24 cellular contexts compared by ENCODE assay signal in the genomic region with DNA sequence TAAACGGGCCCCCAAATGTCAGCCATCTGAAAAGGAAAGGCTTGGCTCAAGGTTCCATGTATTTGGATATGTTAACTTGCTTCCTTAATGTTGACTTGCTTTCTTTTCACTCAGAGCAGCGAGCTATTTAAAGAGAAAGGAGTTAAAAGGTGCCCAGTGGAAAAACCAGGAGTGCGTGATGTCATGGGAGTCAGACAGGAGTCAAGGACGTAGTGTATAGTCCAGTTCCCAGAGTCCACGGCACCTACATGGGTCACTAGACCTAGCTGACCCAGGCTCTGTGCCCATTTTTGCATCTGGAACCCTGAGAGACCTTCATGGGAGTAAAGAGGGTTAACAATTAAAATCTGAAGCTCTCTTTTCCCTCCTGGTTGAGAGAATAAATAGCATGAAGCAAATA. TPM values are rescaled to one million over a fixed set of nuclear protein-coding genes. Genes with fewer than 3 reads are reported as not detected.
DNase-seq lines count a peak whose midpoint lies in the region; ATAC-seq, FAIRE-seq and TF ChIP-seq lines count a peak whose summit lies in the region.
"Had no signal": no experiment of that assay in that cellular context is flagged by ENCODE, and none has a peak within 500 bp of the region (broad histone marks: within the 10 kb centered on the region; RNA-seq: fewer than 3 reads in every experiment).

No MANE protein-coding gene starts in this region.

- no peak for TF ChIP-seq POLR2A in HepG2 (IDR thresholded peaks at IDR 0.05; ENCODE audit: insufficient read depth in 1 of 2, low read depth in 2 of 2, low read length in 2 of 2)

- TF ChIP-seq RAD21 in HepG2 (CRISPR knock-in tag; IDR thresholded peaks at IDR 0.05), result no peak

- FAIRE-seq in HepG2 (lab: Jason Lieb, UNC), result no peak
- FAIRE-seq: D721Med, G401.6, GM12878, H1 had no signal

- H3K36me3 ChIP-seq in HepG2 (replicated peaks in 1 of 2; ENCODE audit: control insufficient read depth in 1 of 2, insufficient read depth in 2 of 2, low read length in 2 of 2), result no peaks in the 10 kb centered on the region
- H3K36me3 ChIP-seq in parathyroid adenoma (ENCODE audit: control insufficient read depth, insufficient read depth, low read length), result no peaks in the 10 kb centered on the region
- H3K36me3 ChIP-seq in mammary epithelial cell (ENCODE audit: insufficient read depth, low read length), result no peaks in the 10 kb centered on the region

- POLR2A ChIA-PET in HepG2 (lab: Yijun Ruan, JAX), result interaction anchor here (1.1 to 1.3 kb wide), 3 partner anchors 53 to 127 kb away, joined by 3 to 4 read pairs (median 4); partner anchors contain the start of genes CAMKMT, PPM1B and PREPL

- H3K79me2 ChIP-seq in HepG2 (ENCODE audit: insufficient read depth, low read length), result no peaks in the 10 kb centered on the region
- no peaks in the 10 kb centered on the region for H3K79me2 ChIP-seq in parathyroid adenoma
- H3K79me2 ChIP-seq in mammary epithelial cell (ENCODE audit: insufficient read depth, low read length), result no peaks in the 10 kb centered on the region

- H3K9me3 ChIP-seq in HepG2 (ENCODE audit: low read length) (no peaks in the 10 kb centered on the region), parathyroid adenoma (ENCODE audit: control insufficient read depth, low read length) (no peaks in the 10 kb centered on the region), mammary epithelial cell (replicated peaks; ENCODE audit: insufficient read depth, low read length) (no peaks in the 10 kb centered on the region)
- H3K9me3 ChIP-seq: Peyer's patch had no signal

- H3K9ac ChIP-seq in HepG2 (ENCODE audit: insufficient read depth, low read depth, low read length) (no peak overlapping the region), parathyroid adenoma (no peak overlapping the region), mammary epithelial cell (ENCODE audit: insufficient read depth, low read length) (no peak overlapping the region)

- no peak overlapping the region for H3K4me3 ChIP-seq in HepG2 (replicated peaks in 1 of 3; ENCODE audit: insufficient read depth in 1 of 3, low read depth in 2 of 3, low read length in 3 of 3)
- no peak overlapping the region for H3K4me3 ChIP-seq in parathyroid adenoma (ENCODE audit: low read depth, low read length)
- H3K4me3 ChIP-seq in mammary epithelial cell (replicated peaks in 1 of 3; ENCODE audit: insufficient read depth in 1 of 3, low read depth in 2 of 3, low read length in 3 of 3), result no peak overlapping the region
- H3K4me3 ChIP-seq: GM12878, Peyer's patch had no signal

- DNase-seq in HepG2 (ENCODE audit: low spot score), result peak; percentile 43
- no peak for DNase-seq in mammary epithelial cell
- no peak for DNase-seq in DMS79 treated with DMSO at 0.1 percent for 48 hours (lab: John Stamatoyannopoulos, UW)
- DNase-seq in GDM1 (lab: John Stamatoyannopoulos, UW), result no peak
- DNase-seq in DMS114 treated with DMSO at 0.1 percent for 48 hours (lab: John Stamatoyannopoulos, UW; ENCODE audit: unreplicated experiment), result no peak
- DNase-seq: ACHN; CD4-positive, CD25-positive, alpha-beta regulatory T cell; HCEC 1CT; NCI-H1048; NCI-H1417 treated with DMSO at 0.1 percent for 48 hours; NCI-H187; NCI-H2081 treated with DMSO at 0.1 percent for 48 hours; NCI-H2171; NCI-H226; NCI-H510A; Peyer's patch; SHP77 treated with DMSO at 0.1 percent for 48 hours had no signal

- peaks cover 45% of the 10 kb centered on the region for H3K4me1 ChIP-seq in HepG2 (ENCODE audit: insufficient read depth, low read length)
- H3K4me1 ChIP-seq in parathyroid adenoma, result peaks cover 14% of the 10 kb centered on the region
- H3K4me1 ChIP-seq in mammary epithelial cell (ENCODE audit: insufficient read depth, low read length), result peaks cover 26% of the 10 kb centered on the region

- peak overlapping the region; percentile 22 for H2AFZ ChIP-seq in HepG2 (ENCODE audit: low read length)
- peak overlapping the region; percentile 65 for H2AFZ ChIP-seq in parathyroid adenoma
- no peak overlapping the region for H2AFZ ChIP-seq in mammary epithelial cell (ENCODE audit: low read depth, low read length)

- 7% methylated on average over 5 of the region's 5 CpGs for WGBS in HepG2 (ENCODE audit: low lambda C conversion rate)
- WGBS in mammary epithelial cell (ENCODE audit: low coverage, missing lambda C conversion rate), result 91% methylated on average over 5 of the region's 5 CpGs

- dilution Hi-C loops in mammary epithelial cell (cut with HindIII; ENCODE audit: low sequenced_read_pairs), result no loop called here

- H3K27me3 ChIP-seq in HepG2 (ENCODE audit: control insufficient read depth in 1 of 2, insufficient read depth in 2 of 2, low read length in 2 of 2) (peaks cover 2 to 6% of the 10 kb centered on the region in 2 experiments; a peak in 2 of 5 replicates), parathyroid adenoma (ENCODE audit: control insufficient read depth, insufficient read depth, low read length) (no peaks in the 10 kb centered on the region), mammary epithelial cell (ENCODE audit: insufficient read depth, low read length) (no peaks in the 10 kb centered on the region)
- H3K27me3 ChIP-seq: Peyer's patch had no signal

- in situ Hi-C loops in HepG2 (cut with HindIII; ENCODE audit: extremely low pct_ligation_motif_present, low pct_unique_long_range_greater_than_20kb) (no loop called here), mammary epithelial cell (cut with MboI; ENCODE audit: low sequenced_read_pairs in 2 of 2) (no loop called here)

- H3K27ac ChIP-seq in VCaP, result peak overlapping the region; percentile 95
- no peak overlapping the region for H3K27ac ChIP-seq in HepG2 (ENCODE audit: extremely low read length, insufficient read depth, low read length)
- H3K27ac ChIP-seq in parathyroid adenoma, result no peak overlapping the region
- H3K27ac ChIP-seq in mammary epithelial cell (ENCODE audit: insufficient read depth, low read depth, low read length), result no peak overlapping the region
- H3K27ac ChIP-seq: Peyer's patch had no signal

- intact Hi-C loops in HepG2 (cut with micrococcal nuclease; ENCODE audit: unreplicated experiment), result loop anchor here (1.0 to 10.0 kb wide), 2 partner anchors 130 to 251 kb away; partner anchors contain the start of gene PPM1B
- intact Hi-C loops in mammary epithelial cell (cut with micrococcal nuclease), result no loop called here

- no peak for ATAC-seq in HepG2

- TF ChIP-seq EP300 in HepG2 (IDR thresholded peaks at IDR 0.05; ENCODE audit: low read depth in 2 of 2, low read length in 2 of 2), result no peak
- TF ChIP-seq EP300 in HepG2 (CRISPR knock-in tag; IDR thresholded peaks at IDR 0.05; ENCODE audit: borderline replicate concordance), result no peak

- TF ChIP-seq CTCF in VCaP (conservative IDR thresholded peaks at IDR 0.05) (no peak), HepG2 (CRISPR knock-in tag; IDR thresholded peaks at IDR 0.05) (no peak), parathyroid adenoma (IDR thresholded peaks at IDR 0.05) (no peak), mammary epithelial cell (conservative IDR thresholded peaks at IDR 0.05 in 1 of 2, IDR thresholded peaks at IDR 0.05 in 1 of 2; ENCODE audit: extremely low read depth in 1 of 2, insufficient read depth in 1 of 2, low read depth in 1 of 2, low read length in 2 of 2) (no peak)

- CTCF ChIA-PET in HepG2 (lab: Yijun Ruan, JAX; ENCODE audit: low intra/inter-chr PET ratio, low total read pairs), result interaction anchor here (1.9 kb wide), 1 partner anchor 251 kb away, joined by 4 read pairs; no protein-coding TSS in a partner anchor
- CTCF ChIA-PET in mammary epithelial cell (lab: Charles Lee; ENCODE audit: low non-redundant PET), result no interaction called here

- H4K20me1 ChIP-seq in HepG2 (ENCODE audit: insufficient read depth, low read length) (no peaks in the 10 kb centered on the region), mammary epithelial cell (ENCODE audit: insufficient read depth, low read length) (no peaks in the 10 kb centered on the region)

- BruUV-seq in HepG2 (replicated peaks; lab: Mats Ljungman, UMichigan), result no TSS peak
- BruUV-seq in mammary epithelial cell (replicated peaks; lab: Mats Ljungman, UMichigan), result no TSS peak

- H3K4me2 ChIP-seq in HepG2 (ENCODE audit: low read depth, low read length) (peak overlapping the region; percentile 50), parathyroid adenoma (ENCODE audit: low read length) (no peak overlapping the region), mammary epithelial cell (ENCODE audit: insufficient read depth, low read depth, low read length) (no peak overlapping the region)

TF ChIP-seq in HepG2, 621 proteins besides CTCF, POLR2A, EP300 and RAD21 (continues in another document):
- no peak for TF ChIP-seq ZSCAN20 (CRISPR knock-in tag; IDR thresholded peaks at IDR 0.05; ENCODE audit: borderline replicate concordance)

RNA-seq across cellular contexts. Expression of gene SLC3A1, which starts 19.8 kb away (rescaled TPM):
- total RNA-seq in HepG2 (2016; rRNA removed; fragmentation: Illumina TruSeq; extraction: Trizol) (not detected in 2 replicates), mammary epithelial cell (not detected)
- not detected in 2 replicates for total RNA-seq in HepG2 (2016; cell fraction: cytosol; rRNA removed; fragmentation: Illumina TruSeq; extraction: Trizol; ENCODE audit: low read depth)
- total RNA-seq in HepG2 (2016; cell fraction: insoluble cytoplasmic fraction; rRNA removed; fragmentation: Illumina TruSeq; extraction: Trizol), result not detected in 2 replicates
- not detected in 2 replicates for total RNA-seq in HepG2 (2016; cell fraction: membrane; rRNA removed; fragmentation: Illumina TruSeq; extraction: Trizol)
- total RNA-seq in HepG2 (2016; cell fraction: nucleus; rRNA removed; fragmentation: Illumina TruSeq; extraction: Trizol), result not detected in 2 replicates
- polyA plus RNA-seq in HepG2 (2011; rRNA removed) (0.15 and 0.18 TPM in 2 replicates), mammary epithelial cell (not detected)
- 0.03 and 0.15 TPM in 2 replicates for polyA plus RNA-seq in HepG2 (2011; cell fraction: cytosol; rRNA removed)
- polyA plus RNA-seq in HepG2 (2011; cell fraction: nucleus; rRNA removed), result 0.10 TPM in 1 of 2 replicates, not detected in the other
- 0.19 and 0.35 TPM in 2 replicates for polyA plus RNA-seq in HepG2 (2012)
- not detected in 2 replicates for polyA plus RNA-seq in HepG2 (2016; cell fraction: cytosol; fragmentation: Illumina TruSeq; extraction: Trizol; ENCODE audit: low read depth)
- polyA plus RNA-seq in HepG2 (2016; cell fraction: insoluble cytoplasmic fraction; fragmentation: Illumina TruSeq; extraction: Trizol; ENCODE audit: low read depth), result not detected in 2 replicates
- polyA plus RNA-seq in HepG2 (2016; cell fraction: membrane; fragmentation: Illumina TruSeq; extraction: Trizol; ENCODE audit: low read depth), result not detected in 2 replicates
- polyA plus RNA-seq in HepG2 (2016; cell fraction: nucleus; fragmentation: Illumina TruSeq; extraction: Trizol; ENCODE audit: insufficient read depth, low read depth), result 0.31 TPM in 1 of 2 replicates, not detected in the other
- polyA minus RNA-seq in HepG2 (2011; rRNA and poly(A)+ RNA removed; ENCODE audit: low replicate concordance), result 0.42 TPM in 1 of 2 replicates, not detected in the other
- polyA minus RNA-seq in HepG2 (2011; cell fraction: cytosol; rRNA and poly(A)+ RNA removed), result not detected in 2 replicates
- 0.26 and 0.37 TPM in 2 replicates for polyA minus RNA-seq in HepG2 (2011; cell fraction: nucleus; rRNA and poly(A)+ RNA removed)
- polyA minus RNA-seq in mammary epithelial cell, result not detected
- total RNA-seq: GM12878, H1 had no signal
- polyA plus RNA-seq: BJ, H1 had no signal
